2 cellular contexts compared by ENCODE assay signal in genomic region chr18:21203842-21204241, GRCh38.
TF ChIP-seq lines count a peak whose summit lies in the region.

No MANE protein-coding gene starts in this region.

TF ChIP-seq in SK-N-SH, 30 proteins besides CTCF, POLR2A, EP300 and RAD21 (continued from another document):
- TF ChIP-seq RXRA (IDR thresholded peaks at IDR 0.05; ENCODE audit: borderline replicate concordance, low read depth) = no peak

TF ChIP-seq in SK-N-SH treated with all-trans-retinoic acid at 6 μM for 48 hours, 23 proteins besides CTCF, POLR2A, EP300 and RAD21 (continued from another document):
- TF ChIP-seq, protein P1, sequence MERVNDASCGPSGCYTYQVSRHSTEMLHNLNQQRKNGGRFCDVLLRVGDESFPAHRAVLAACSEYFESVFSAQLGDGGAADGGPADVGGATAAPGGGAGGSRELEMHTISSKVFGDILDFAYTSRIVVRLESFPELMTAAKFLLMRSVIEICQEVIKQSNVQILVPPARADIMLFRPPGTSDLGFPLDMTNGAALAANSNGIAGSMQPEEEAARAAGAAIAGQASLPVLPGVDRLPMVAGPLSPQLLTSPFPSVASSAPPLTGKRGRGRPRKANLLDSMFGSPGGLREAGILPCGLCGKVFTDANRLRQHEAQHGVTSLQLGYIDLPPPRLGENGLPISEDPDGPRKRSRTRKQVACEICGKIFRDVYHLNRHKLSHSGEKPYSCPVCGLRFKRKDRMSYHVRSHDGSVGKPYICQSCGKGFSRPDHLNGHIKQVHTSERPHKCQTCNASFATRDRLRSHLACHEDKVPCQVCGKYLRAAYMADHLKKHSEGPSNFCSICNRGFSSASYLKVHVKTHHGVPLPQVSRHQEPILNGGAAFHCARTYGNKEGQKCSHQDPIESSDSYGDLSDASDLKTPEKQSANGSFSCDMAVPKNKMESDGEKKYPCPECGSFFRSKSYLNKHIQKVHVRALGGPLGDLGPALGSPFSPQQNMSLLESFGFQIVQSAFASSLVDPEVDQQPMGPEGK (CRISPR knock-in tag; IDR thresholded peaks at IDR 0.05; ENCODE audit: borderline replicate concordance) = no peak
- TF ChIP-seq ESRRG (CRISPR knock-in tag; IDR thresholded peaks at IDR 0.05) (no peak), ZNF8 (CRISPR knock-in tag; IDR thresholded peaks at IDR 0.05) (no peak), RARB (CRISPR knock-in tag; IDR thresholded peaks at IDR 0.05) (no peak), ARNTL (CRISPR knock-in tag; IDR thresholded peaks at IDR 0.05; ENCODE audit: borderline replicate concordance, low read depth) (no peak), ZC3H10 (CRISPR knock-in tag; IDR thresholded peaks at IDR 0.05) (no peak), POU6F1 (CRISPR knock-in tag; IDR thresholded peaks at IDR 0.05; ENCODE audit: borderline replicate concordance, low read depth) (no peak), ZNF70 (CRISPR knock-in tag; IDR thresholded peaks at IDR 0.05) (no peak), GLIS3 (CRISPR knock-in tag; IDR thresholded peaks at IDR 0.05) (no peak), ZFP30 (CRISPR knock-in tag; IDR thresholded peaks at IDR 0.05) (no peak), CSDC2 (CRISPR knock-in tag; IDR thresholded peaks at IDR 0.05) (no peak), BACH2 (CRISPR knock-in tag; IDR thresholded peaks at IDR 0.05; ENCODE audit: borderline replicate concordance) (no peak)
TF ChIP-seq in SK-N-SH treated with all-trans-retinoic acid at 6 μM for 48 hours: peak in this region for 0.
